Comparison of ENCODE assay signal across 8 cellular contexts in the genomic region with DNA sequence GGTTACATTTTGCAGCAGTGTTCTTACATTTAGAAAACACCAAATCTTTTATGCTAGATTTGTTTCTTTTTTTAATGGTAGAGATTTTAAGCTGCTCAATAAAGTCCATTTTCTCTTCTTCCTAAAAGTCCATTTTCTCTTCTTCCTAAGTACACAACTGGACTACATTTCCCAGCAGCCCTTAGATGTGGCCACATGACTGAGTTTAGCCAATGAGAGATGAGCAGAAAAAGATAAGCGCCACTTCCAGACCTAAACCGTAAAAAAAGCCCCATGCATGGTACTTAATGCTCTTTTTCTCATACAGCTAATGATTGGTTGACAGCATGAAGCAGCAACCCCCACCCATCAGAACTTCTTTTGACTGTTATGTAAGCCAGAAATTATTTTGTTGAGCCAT.
A peak's percentile ranks its signal among the peaks of the same experiment; 100 is the strongest.
DNase-seq lines count a peak whose midpoint lies in the region; ATAC-seq lines count a peak whose summit lies in the region.

No MANE protein-coding gene starts in this region.

- ATAC-seq in GM19025 (IDR thresholded peaks at IDR 0.05; ENCODE audit: low read depth, unreplicated experiment) (peak; percentile 88), HG03039 (IDR thresholded peaks at IDR 0.05; ENCODE audit: unreplicated experiment) (peak; percentile 80)

- DNase-seq in RPMI7951 (ENCODE audit: low read depth): peak; percentile 25
- peak; percentile 55 to 72 for DNase-seq in lung microvascular endothelial cell (ENCODE audit: low read depth in 2 of 2)
- DNase-seq in activated CD8-positive, alpha-beta memory T cell treated with anti-CD3 and anti-CD28 coated beads, Interleukin-2, amount 50 U/mL, for 48 hours: no peak
- DNase-seq in hippocampal formation (lab: John Stamatoyannopoulos, UW): no peak
- DNase-seq in stimulated activated CD4-positive, alpha-beta T cell treated with anti-CD3 and anti-CD28 coated beads, Interleukin-4, amount 100 ng/mL, for 4 hours: no peak
- no peak for DNase-seq in COLO668 (lab: John Stamatoyannopoulos, UW; ENCODE audit: unreplicated experiment)

Comparison
In these comparisons a context has a peak if more than half of its experiments do, and no peak if none do; other contexts are left out.
1. DNase-seq: peak in RPMI7951 (single experiment) and lung microvascular endothelial cell (2 of 2); none in activated CD8-positive, alpha-beta memory T cell treated with anti-CD3 and anti-CD28 coated beads, Interleukin-2, amount 50 U/mL, for 48 hours (single experiment), hippocampal formation (0 of 2), stimulated activated CD4-positive, alpha-beta T cell treated with anti-CD3 and anti-CD28 coated beads, Interleukin-4, amount 100 ng/mL, for 4 hours (0 of 2) and COLO668 (single experiment).